Comparison of ENCODE assay signal across 8 cellular contexts in genomic region chr2:8303322-8303832, GRCh38.
A peak's percentile ranks its signal among the peaks of the same experiment; 100 is the strongest.
DNase-seq lines count a peak whose midpoint lies in the region; ATAC-seq and TF ChIP-seq lines count a peak whose summit lies in the region.

No MANE protein-coding gene starts in this region.

- H3K36me3 Mint-ChIP-seq in CD8-positive, alpha-beta T cell, result no peaks in the 10 kb centered on the region

- ATAC-seq in CD8-positive, alpha-beta T cell, result peak; percentile 83
- ATAC-seq in GM21515 (IDR thresholded peaks at IDR 0.05; ENCODE audit: unreplicated experiment), result peak; percentile 83

- DNase-seq in CD8-positive, alpha-beta T cell, result peak; percentile 63 to 87 (median 71)
- peak; percentile 86 for DNase-seq in Karpas-422
- DNase-seq in activated CD8-positive, alpha-beta memory T cell treated with anti-CD3 and anti-CD28 coated beads, Interleukin-2, amount 50 U/mL, for 1 hour (ENCODE audit: extremely low read depth), result peak; percentile 49
- DNase-seq in left ventricle myocardium inferior, result peak; percentile 66
- DNase-seq in stimulated activated CD8-positive, alpha-beta memory T cell treated with anti-CD3 and anti-CD28 coated beads, Interleukin-12 subunit alpha, Interleukin-12 subunit beta, amount 100 ng/mL, for 24 hours (ENCODE audit: extremely low read depth), result peak; percentile 45
- no peak for DNase-seq in NCI-H2029 (lab: John Stamatoyannopoulos, UW)
- DNase-seq in NCI-H2227 treated with DMSO at 0.1 percent for 48 hours (lab: John Stamatoyannopoulos, UW), result no peak

- intact Hi-C loops in CD8-positive, alpha-beta T cell (cut with DNase I, micrococcal nuclease), result loop anchor here (2.0 to 10.0 kb wide), 7 partner anchors 34 to 879 kb away; no protein-coding TSS in a partner anchor
- intact Hi-C loops in left ventricle myocardium inferior (cut with micrococcal nuclease), result no loop called here

- H3K9me2 ChIP-seq in Karpas-422 (replicated peaks; ENCODE audit: insufficient read depth, low read length), result no peaks in the 10 kb centered on the region

- H3K27me3 Mint-ChIP-seq in CD8-positive, alpha-beta T cell (ENCODE audit: low read depth), result peaks cover 1% of the 10 kb centered on the region

- TF ChIP-seq CTCF in CD8-positive, alpha-beta T cell (IDR thresholded peaks at IDR 0.05), result peak; percentile 36
- no peak for TF ChIP-seq CTCF in left ventricle myocardium inferior (IDR thresholded peaks at IDR 0.05; ENCODE audit: borderline replicate concordance)

- H3K4me3 Mint-ChIP-seq in CD8-positive, alpha-beta T cell, result peak overlapping the region; percentile 69

- H3K4me1 ChIP-seq in CD8-positive, alpha-beta T cell (ENCODE audit: insufficient read depth, low read length), result peaks cover 49% of the 10 kb centered on the region
- H3K4me1 ChIP-seq in Karpas-422 (ENCODE audit: low read length), result peaks cover 33% of the 10 kb centered on the region
- peaks cover 5% of the 10 kb centered on the region for H3K4me1 ChIP-seq in left ventricle myocardium inferior

- CTCF ChIA-PET in CD8-positive, alpha-beta T cell (lab: Charles Lee), result interaction anchor here (0.5 kb wide), 1 partner anchor 142 kb away, joined by 4 read pairs; no protein-coding TSS in a partner anchor

- H3K4me2 ChIP-seq in Karpas-422 (ENCODE audit: low read depth, low read length, poor library complexity, severe bottlenecking), result peak overlapping the region; percentile 34

- no peaks in the 10 kb centered on the region for H3K36me3 ChIP-seq in CD8-positive, alpha-beta T cell (ENCODE audit: insufficient read depth, low read length)
- H3K36me3 ChIP-seq in Karpas-422 (ENCODE audit: insufficient read depth, low read length) (no peaks in the 10 kb centered on the region), left ventricle myocardium inferior (no peaks in the 10 kb centered on the region)

- POLR2A ChIA-PET in CD8-positive, alpha-beta T cell (lab: Charles Lee), result interaction anchor here (0.6 kb wide), 1 partner anchor 1167 kb away, joined by 3 read pairs; no protein-coding TSS in a partner anchor

- H3K9me3 Mint-ChIP-seq in CD8-positive, alpha-beta T cell, result no peaks in the 10 kb centered on the region

- no peaks in the 10 kb centered on the region for H4K20me1 ChIP-seq in Karpas-422 (ENCODE audit: insufficient read depth, low read depth, low read length)

- peak overlapping the region; percentile 25 for H3K4me3 ChIP-seq in CD8-positive, alpha-beta T cell (ENCODE audit: low read depth, low read length)
- H3K4me3 ChIP-seq in Karpas-422 (ENCODE audit: low read length) (no peak overlapping the region), left ventricle myocardium inferior (no peak overlapping the region)

- no peak overlapping the region for H2AFZ ChIP-seq in Karpas-422 (ENCODE audit: low read length)

- no peak overlapping the region for H3K27ac ChIP-seq in CD8-positive, alpha-beta T cell (ENCODE audit: low read depth, low read length)
- H3K27ac ChIP-seq in Karpas-422 (ENCODE audit: low read length) (no peak overlapping the region), left ventricle myocardium inferior (replicated peaks) (no peak overlapping the region)

- no peak overlapping the region for H3K9ac ChIP-seq in Karpas-422 (ENCODE audit: low read length)

- no peaks in the 10 kb centered on the region for H3K27me3 ChIP-seq in CD8-positive, alpha-beta T cell (ENCODE audit: insufficient read depth, low read length)
- H3K27me3 ChIP-seq in Karpas-422 (ENCODE audit: low read length) (no peaks in the 10 kb centered on the region), left ventricle myocardium inferior (ENCODE audit: low read depth) (no peaks in the 10 kb centered on the region)

- H3K79me2 ChIP-seq in Karpas-422 (ENCODE audit: low read length), result no peaks in the 10 kb centered on the region

- H3K27ac Mint-ChIP-seq in CD8-positive, alpha-beta T cell, result peak overlapping the region; percentile 74

- H3K4me1 Mint-ChIP-seq in CD8-positive, alpha-beta T cell (ENCODE audit: low read depth), result peaks cover 55% of the 10 kb centered on the region

- H3K9me3 ChIP-seq in CD8-positive, alpha-beta T cell (ENCODE audit: low read length), result no peaks in the 10 kb centered on the region
- no peaks in the 10 kb centered on the region for H3K9me3 ChIP-seq in Karpas-422 (ENCODE audit: low read length)
- no peaks in the 10 kb centered on the region for H3K9me3 ChIP-seq in left ventricle myocardium inferior (replicated peaks)

Comparison
In these comparisons a context has a peak if more than half of its experiments do, and no peak if none do; other contexts are left out.
1. DNase-seq: peak in CD8-positive, alpha-beta T cell (7 of 7), Karpas-422 (single experiment), activated CD8-positive, alpha-beta memory T cell treated with anti-CD3 and anti-CD28 coated beads, Interleukin-2, amount 50 U/mL, for 1 hour (single experiment), left ventricle myocardium inferior (single experiment) and stimulated activated CD8-positive, alpha-beta memory T cell treated with anti-CD3 and anti-CD28 coated beads, Interleukin-12 subunit alpha, Interleukin-12 subunit beta, amount 100 ng/mL, for 24 hours (single experiment); none in NCI-H2029 (single experiment) and NCI-H2227 treated with DMSO at 0.1 percent for 48 hours (single experiment).